Comparison of ENCODE assay signal across 16 cellular contexts in genomic region chr1:94014087-94014486, GRCh38.
"Had no signal": no experiment of that assay in that cellular context is flagged by ENCODE, and none has a peak within 500 bp of the region (broad histone marks: within the 10 kb centered on the region; RNA-seq: fewer than 3 reads in every experiment).

No MANE protein-coding gene starts in this region.

- H3K4me1 ChIP-seq: gastrocnemius medialis, sigmoid colon had no signal

- H3K9me3 ChIP-seq: gastrocnemius medialis, left ventricle myocardium inferior, sigmoid colon had no signal

- DNase-seq: effector CD4-positive, alpha-beta T cell; gastrocnemius medialis; left cardiac atrium; left ventricle myocardium inferior; mesenchymal stem cell; midbrain; nephron progenitor cell; sigmoid colon; stimulated activated CD4-positive, alpha-beta T cell treated with anti-CD3 and anti-CD28 coated beads, Interleukin-2, amount 100 ng/mL, for 24 hours; stimulated activated CD4-positive, alpha-beta T cell treated with anti-CD3 and anti-CD28 coated beads, Interleukin-4, amount 100 ng/mL, for 4 hours; stimulated activated naive CD4-positive, alpha-beta T cell treated with Interleukin-2 at 50 U/mL for 16 hours; trophoblast cell had no signal

- H3K27ac Mint-ChIP-seq: nephron progenitor cell had no signal

- H3K27ac ChIP-seq: coronary artery, gastrocnemius medialis, left ventricle myocardium inferior, sigmoid colon, skin epidermis had no signal

- ATAC-seq: esophagus mucosa, gastrocnemius medialis, left cardiac atrium had no signal

- H3K27me3 ChIP-seq: gastrocnemius medialis, sigmoid colon had no signal

- H3K9me3 Mint-ChIP-seq: nephron progenitor cell had no signal

- H3K36me3 ChIP-seq: gastrocnemius medialis, left ventricle myocardium inferior, sigmoid colon had no signal

- H3K4me3 Mint-ChIP-seq: nephron progenitor cell had no signal

- H3K4me3 ChIP-seq: coronary artery, gastrocnemius medialis, left ventricle myocardium inferior, lung, sigmoid colon, skin epidermis had no signal
